ENCODE assay signal across 16 cellular contexts in the genomic region with DNA sequence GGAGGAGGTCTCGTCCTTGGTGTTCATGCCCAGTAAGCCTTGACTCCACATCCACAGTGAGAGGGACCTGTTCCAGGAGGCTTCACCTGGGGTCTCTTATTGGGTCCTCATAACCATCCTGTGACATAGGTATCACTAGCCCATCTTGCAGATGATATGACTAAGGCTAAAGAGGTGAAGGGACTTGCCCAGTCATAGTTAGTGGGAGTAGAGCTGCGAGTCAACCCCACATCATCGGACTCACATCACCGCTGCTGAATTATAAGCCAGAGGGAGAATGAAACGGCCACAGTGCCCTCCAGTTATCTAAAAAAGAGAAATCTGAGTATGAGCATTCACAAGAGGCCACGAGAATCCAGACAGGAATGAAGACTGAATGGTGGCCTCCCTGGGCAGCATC.
"Had no signal": no experiment of that assay in that cellular context is flagged by ENCODE, and none has a peak within 500 bp of the region (broad histone marks: within the 10 kb centered on the region; RNA-seq: fewer than 3 reads in every experiment).

No MANE protein-coding gene starts in this region.

- DNase-seq: activated CD4-positive, alpha-beta T cell treated with anti-CD3 and anti-CD28 coated beads, Interleukin-2, amount 10 ng/mL, durations not matched to agents 24 days and 14 days; activated gamma-delta T cell treated with Interleukin-2 at 50 U/mL for 16 hours; foreskin fibroblast; nephron progenitor cell; ovary; stimulated activated CD4-positive, alpha-beta T cell treated with anti-CD3 and anti-CD28 coated beads, Interleukin-12 subunit alpha, Interleukin-12 subunit beta, amount 100 ng/mL, for 4 hours; stimulated activated naive CD4-positive, alpha-beta T cell treated with Interleukin-2 at 50 U/mL for 16 hours; T-cell; T1000; testis; upper lobe of right lung had no signal

- FAIRE-seq: endometrium had no signal

- H3K27me3 ChIP-seq: ascending aorta, esophagus muscularis mucosa, ovary, testis, upper lobe of right lung had no signal

- H3K27ac Mint-ChIP-seq: activated CD4-positive, alpha-beta T cell treated with anti-CD3 and anti-CD28 coated beads, Interleukin-2, amount 10 ng/mL, durations not matched to agents 24 days and 14 days; memory B cell; nephron progenitor cell; T-cell had no signal

- H3K4me1 ChIP-seq: ascending aorta, esophagus muscularis mucosa, upper lobe of right lung had no signal

- H3K4me1 Mint-ChIP-seq: memory B cell had no signal

- H3K27ac ChIP-seq: ascending aorta, esophagus muscularis mucosa, ovary, testis, upper lobe of right lung, VCaP had no signal

- H3K4me3 Mint-ChIP-seq: activated CD4-positive, alpha-beta T cell treated with anti-CD3 and anti-CD28 coated beads, Interleukin-2, amount 10 ng/mL, durations not matched to agents 24 days and 14 days; memory B cell; nephron progenitor cell; T-cell had no signal

- H3K9me3 Mint-ChIP-seq: activated CD4-positive, alpha-beta T cell treated with anti-CD3 and anti-CD28 coated beads, Interleukin-2, amount 10 ng/mL, durations not matched to agents 24 days and 14 days; memory B cell; nephron progenitor cell; T-cell had no signal

- ATAC-seq: T-cell, upper lobe of right lung had no signal

- H3K27me3 Mint-ChIP-seq: activated CD4-positive, alpha-beta T cell treated with anti-CD3 and anti-CD28 coated beads, Interleukin-2, amount 10 ng/mL, durations not matched to agents 24 days and 14 days; memory B cell; T-cell had no signal
